1 cellular context compared by ENCODE assay signal in genomic region chr2:88623831-88624465, GRCh38.
TF ChIP-seq lines count a peak whose summit lies in the region.

No MANE protein-coding gene starts in this region.

TF ChIP-seq in GM12878, 131 proteins besides CTCF, POLR2A, EP300 and RAD21:
- TF ChIP-seq, protein P1, sequence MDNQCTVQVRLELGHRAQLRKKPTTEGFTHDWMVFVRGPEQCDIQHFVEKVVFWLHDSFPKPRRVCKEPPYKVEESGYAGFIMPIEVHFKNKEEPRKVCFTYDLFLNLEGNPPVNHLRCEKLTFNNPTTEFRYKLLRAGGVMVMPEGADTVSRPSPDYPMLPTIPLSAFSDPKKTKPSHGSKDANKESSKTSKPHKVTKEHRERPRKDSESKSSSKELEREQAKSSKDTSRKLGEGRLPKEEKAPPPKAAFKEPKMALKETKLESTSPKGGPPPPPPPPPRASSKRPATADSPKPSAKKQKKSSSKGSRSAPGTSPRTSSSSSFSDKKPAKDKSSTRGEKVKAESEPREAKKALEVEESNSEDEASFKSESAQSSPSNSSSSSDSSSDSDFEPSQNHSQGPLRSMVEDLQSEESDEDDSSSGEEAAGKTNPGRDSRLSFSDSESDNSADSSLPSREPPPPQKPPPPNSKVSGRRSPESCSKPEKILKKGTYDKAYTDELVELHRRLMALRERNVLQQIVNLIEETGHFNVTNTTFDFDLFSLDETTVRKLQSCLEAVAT (IDR thresholded peaks at IDR 0.05), result peak; percentile 96
- TF ChIP-seq HDGF (IDR thresholded peaks at IDR 0.05), result peak; percentile 16; the same call in 1 of the 2 replicates
- TF ChIP-seq, protein P2, sequence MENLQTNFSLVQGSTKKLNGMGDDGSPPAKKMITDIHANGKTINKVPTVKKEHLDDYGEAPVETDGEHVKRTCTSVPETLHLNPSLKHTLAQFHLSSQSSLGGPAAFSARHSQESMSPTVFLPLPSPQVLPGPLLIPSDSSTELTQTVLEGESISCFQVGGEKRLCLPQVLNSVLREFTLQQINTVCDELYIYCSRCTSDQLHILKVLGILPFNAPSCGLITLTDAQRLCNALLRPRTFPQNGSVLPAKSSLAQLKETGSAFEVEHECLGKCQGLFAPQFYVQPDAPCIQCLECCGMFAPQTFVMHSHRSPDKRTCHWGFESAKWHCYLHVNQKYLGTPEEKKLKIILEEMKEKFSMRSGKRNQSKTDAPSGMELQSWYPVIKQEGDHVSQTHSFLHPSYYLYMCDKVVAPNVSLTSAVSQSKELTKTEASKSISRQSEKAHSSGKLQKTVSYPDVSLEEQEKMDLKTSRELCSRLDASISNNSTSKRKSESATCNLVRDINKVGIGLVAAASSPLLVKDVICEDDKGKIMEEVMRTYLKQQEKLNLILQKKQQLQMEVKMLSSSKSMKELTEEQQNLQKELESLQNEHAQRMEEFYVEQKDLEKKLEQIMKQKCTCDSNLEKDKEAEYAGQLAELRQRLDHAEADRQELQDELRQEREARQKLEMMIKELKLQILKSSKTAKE (IDR thresholded peaks at IDR 0.05; ENCODE audit: low read depth, poor library complexity, severe bottlenecking), result peak; percentile 19
